ENCODE assay signal across 10 cellular contexts in genomic region chr1:60425528-60425927, GRCh38.
DNase-seq lines count a peak whose midpoint lies in the region; ATAC-seq and TF ChIP-seq lines count a peak whose summit lies in the region.
"Had no signal": no experiment of that assay in that cellular context is flagged by ENCODE, and none has a peak within 500 bp of the region (broad histone marks: within the 10 kb centered on the region; RNA-seq: fewer than 3 reads in every experiment).

No MANE protein-coding gene starts in this region.

- H3K36me3 Mint-ChIP-seq in activated T-helper 17 cell treated with anti-CD3 and anti-CD28 coated beads, Interleukin-2, amount 50 U/mL, for 72 hours (ENCODE audit: low read depth) = no peaks in the 10 kb centered on the region

- TF ChIP-seq CTCF in fibroblast of mammary gland (conservative IDR thresholded peaks at IDR 0.05; ENCODE audit: control insufficient read depth, insufficient read depth, low read depth, low read length) = peak; percentile 43

- no peaks in the 10 kb centered on the region for H3K9me3 Mint-ChIP-seq in activated T-helper 17 cell treated with anti-CD3 and anti-CD28 coated beads, Interleukin-2, amount 50 U/mL, for 72 hours
- H3K9me3 Mint-ChIP-seq: dendritic cell treated with granulocyte-macrophage colony-stimulating factor and Interleukin-4, amounts not matched to agents 40 ng/mL and 50 ng/mL, for 4 days had no signal

- ATAC-seq in GM18867 (IDR thresholded peaks at IDR 0.05; ENCODE audit: unreplicated experiment) = peak; percentile 71
- ATAC-seq in activated T-helper 17 cell treated with anti-CD3 and anti-CD28 coated beads, Interleukin-2, amount 50 U/mL, for 72 hours (replicated peaks) = no peak
- no peak for ATAC-seq in HG02852 (IDR thresholded peaks at IDR 0.05; ENCODE audit: unreplicated experiment)
- no peak for ATAC-seq in GM21619 (IDR thresholded peaks at IDR 0.05; ENCODE audit: unreplicated experiment)

- no peaks in the 10 kb centered on the region for H3K4me1 Mint-ChIP-seq in activated T-helper 17 cell treated with anti-CD3 and anti-CD28 coated beads, Interleukin-2, amount 50 U/mL, for 72 hours

- no peak overlapping the region for H3K4me3 ChIP-seq in fibroblast of mammary gland (ENCODE audit: control insufficient read depth, low read depth, low read length)

- H3K27me3 Mint-ChIP-seq in activated T-helper 17 cell treated with anti-CD3 and anti-CD28 coated beads, Interleukin-2, amount 50 U/mL, for 72 hours = peaks cover 4% of the 10 kb centered on the region
- H3K27me3 Mint-ChIP-seq: dendritic cell treated with granulocyte-macrophage colony-stimulating factor and Interleukin-4, amounts not matched to agents 40 ng/mL and 50 ng/mL, for 4 days had no signal

- DNase-seq in AG08396 (ENCODE audit: low spot score) = peak; percentile 15
- peak; percentile 6 for DNase-seq in NCI-H526 treated with DMSO at 0.1 percent for 48 hours (lab: John Stamatoyannopoulos, UW)
- DNase-seq in fibroblast of mammary gland (ENCODE audit: low read depth) = peak; percentile 7
- no peak for DNase-seq in GM19240 (ENCODE audit: insufficient read length, low spot score)
- DNase-seq: activated CD4-positive, CD25-positive, alpha-beta regulatory T cell had no signal

- no peak overlapping the region for H3K4me3 Mint-ChIP-seq in activated T-helper 17 cell treated with anti-CD3 and anti-CD28 coated beads, Interleukin-2, amount 50 U/mL, for 72 hours
- H3K4me3 Mint-ChIP-seq: dendritic cell treated with granulocyte-macrophage colony-stimulating factor and Interleukin-4, amounts not matched to agents 40 ng/mL and 50 ng/mL, for 4 days had no signal

- H3K27ac Mint-ChIP-seq in activated T-helper 17 cell treated with anti-CD3 and anti-CD28 coated beads, Interleukin-2, amount 50 U/mL, for 72 hours = no peak overlapping the region
- H3K27ac Mint-ChIP-seq: dendritic cell treated with granulocyte-macrophage colony-stimulating factor and Interleukin-4, amounts not matched to agents 40 ng/mL and 50 ng/mL, for 4 days had no signal
